9 cellular contexts compared by ENCODE assay signal in genomic region chr5:67165524-67166459, GRCh38. TPM values are rescaled to one million over a fixed set of nuclear protein-coding genes. Genes with fewer than 3 reads are reported as not detected.
DNase-seq lines count a peak whose midpoint lies in the region; ATAC-seq and TF ChIP-seq lines count a peak whose summit lies in the region.
"Had no signal": no experiment of that assay in that cellular context is flagged by ENCODE, and none has a peak within 500 bp of the region (broad histone marks: within the 10 kb centered on the region; RNA-seq: fewer than 3 reads in every experiment).

No MANE protein-coding gene starts in this region.

- no peaks in the 10 kb centered on the region for H3K27me3 Mint-ChIP-seq in MCF 10A (ENCODE audit: insufficient read depth, unreplicated experiment)

- intact Hi-C loops in MCF 10A (cut with micrococcal nuclease), result loop anchor here (1.0 to 2.0 kb wide), 2 partner anchors 44 to 1107 kb away; no protein-coding TSS in a partner anchor

- no TSS peak for BruUV-seq in MCF 10A (replicated peaks; lab: Mats Ljungman, UMichigan)

- TF ChIP-seq CTCF in VCaP (conservative IDR thresholded peaks at IDR 0.05), result peak; percentile 34
- peak; percentile 66 for TF ChIP-seq CTCF in MCF 10A (IDR thresholded peaks at IDR 0.05; ENCODE audit: unreplicated experiment)

- peak overlapping the region; percentile 75 for H3K27ac Mint-ChIP-seq in MCF 10A (ENCODE audit: low read depth, unreplicated experiment)

- peaks cover 50% of the 10 kb centered on the region for H3K36me3 Mint-ChIP-seq in MCF 10A (ENCODE audit: insufficient read depth, unreplicated experiment)

- H3K27ac ChIP-seq in VCaP, result no peak overlapping the region
- H3K27ac ChIP-seq: BLaER1 had no signal

- POLR2A ChIA-PET in MCF 10A (lab: Yijun Ruan, JAX), result interaction anchor here (0.5 to 4.4 kb wide), 7 partner anchors 15 to 337 kb away, joined by 3 to 45 read pairs (median 3); no protein-coding TSS in a partner anchor

- no peak overlapping the region for H3K4me3 Mint-ChIP-seq in MCF 10A (ENCODE audit: unreplicated experiment)

- H3K4me1 Mint-ChIP-seq in MCF 10A (ENCODE audit: insufficient read depth, unreplicated experiment), result peaks cover 9% of the 10 kb centered on the region

- peak; percentile 92 for ATAC-seq in HG03439 (IDR thresholded peaks at IDR 0.05; ENCODE audit: unreplicated experiment)

- CTCF ChIA-PET in MCF 10A (lab: Yijun Ruan, JAX), result interaction anchor here (0.5 to 11.3 kb wide), 20 partner anchors 9 to 1516 kb away, joined by 3 to 220 read pairs (median 4); no protein-coding TSS in a partner anchor

- peak; percentile 10 for DNase-seq in DMS53 (lab: John Stamatoyannopoulos, UW)
- no peak for DNase-seq in DMS53 treated with DMSO at 0.1 percent for 48 hours (lab: John Stamatoyannopoulos, UW; ENCODE audit: unreplicated experiment)
- DNase-seq in MCF 10A (ENCODE audit: unreplicated experiment), result peak; percentile 87
- DNase-seq in inferior parietal cortex (ENCODE audit: extremely low spot score), result peak; percentile 81
- DNase-seq in smooth muscle cell of the brain vasculature (ENCODE audit: low read depth, low spot score), result peak; percentile 57
- DNase-seq in NCI-H524 treated with DMSO at 0.1 percent for 48 hours (lab: John Stamatoyannopoulos, UW), result no peak

- H3K9me3 Mint-ChIP-seq in MCF 10A (ENCODE audit: unreplicated experiment), result no peaks in the 10 kb centered on the region

RNA-seq across cellular contexts. Expression of gene CD180, which starts 30.8 kb away (rescaled TPM):
- total RNA-seq in MCF 10A (2022), result 0.07 TPM in 1 of 2 replicates, not detected in the other

Comparison
In these comparisons a context has a peak if more than half of its experiments do, and no peak if none do; other contexts are left out.
1. DNase-seq: peak in DMS53 (single experiment), MCF 10A (single experiment), inferior parietal cortex (single experiment) and smooth muscle cell of the brain vasculature (single experiment); none in DMS53 treated with DMSO at 0.1 percent for 48 hours (single experiment) and NCI-H524 treated with DMSO at 0.1 percent for 48 hours (single experiment).